8 cellular contexts compared by ENCODE assay signal in the genomic region with DNA sequence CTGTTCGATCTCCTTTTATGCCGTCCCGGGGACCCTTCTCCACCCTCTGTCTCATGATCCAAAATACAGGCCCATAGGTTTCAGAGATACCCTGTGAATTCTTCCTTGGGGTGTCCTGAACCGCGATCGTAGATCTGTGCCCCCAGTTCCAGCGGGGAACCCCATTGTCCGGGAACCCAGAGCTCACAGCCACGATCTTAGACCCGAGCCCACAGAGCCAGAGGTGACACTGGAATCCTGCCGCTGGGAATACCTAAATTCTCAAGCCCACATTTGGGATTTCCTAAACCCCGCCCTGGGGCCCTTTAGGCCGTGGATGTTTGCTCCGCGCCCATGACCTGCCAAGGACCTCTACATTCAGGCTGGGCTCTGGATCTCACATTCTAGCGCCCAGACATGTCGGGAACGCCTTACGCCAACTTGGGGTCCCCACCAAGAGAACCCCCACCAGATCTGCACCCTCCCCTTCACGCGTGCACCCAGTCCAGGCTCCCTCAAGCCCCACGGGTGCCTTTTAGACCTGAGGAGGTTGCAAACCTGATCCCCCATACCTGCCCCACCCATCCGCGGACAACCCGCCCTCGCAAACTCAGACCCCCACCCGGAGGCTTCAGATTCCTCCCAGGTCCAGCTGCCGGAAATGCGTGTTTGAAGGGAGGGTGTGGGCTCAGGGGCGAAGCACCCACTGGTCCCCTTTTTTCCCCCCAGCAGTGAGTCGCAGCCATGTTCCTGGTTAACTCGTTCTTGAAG. TPM values are rescaled to one million over a fixed set of nuclear protein-coding genes. Genes with fewer than 3 reads are reported as not detected.
DNase-seq lines count a peak whose midpoint lies in the region; ATAC-seq and TF ChIP-seq lines count a peak whose summit lies in the region.

No MANE protein-coding gene starts in this region.

- ATAC-seq in GM21526 (IDR thresholded peaks at IDR 0.05; ENCODE audit: low FRiP score, unreplicated experiment): peak; percentile 11
- ATAC-seq in HG03108 (IDR thresholded peaks at IDR 0.05; ENCODE audit: unreplicated experiment): no peak

- intact Hi-C loops in dorsolateral prefrontal cortex (cut with DNase I): loop anchor here in 1 of 2 donors (10.0 kb wide), 1 partner anchor 206 kb away; a partner anchor contains a TSS

- H3K27me3 ChIP-seq in WERI-Rb-1 (ENCODE audit: insufficient read depth, low read depth, severe bottlenecking) (no peaks in the 10 kb centered on the region), dorsolateral prefrontal cortex (no peaks in the 10 kb centered on the region), liver (ENCODE audit: control insufficient read depth in 4 of 4, insufficient read depth in 4 of 4, low read length in 3 of 4) (no peaks in the 10 kb centered on the region)

- H3K9me3 ChIP-seq in WERI-Rb-1 (ENCODE audit: severe bottlenecking) (no peaks in the 10 kb centered on the region), liver (ENCODE audit: control insufficient read depth in 4 of 4, low read length in 3 of 4) (no peaks in the 10 kb centered on the region)

- H3K36me3 ChIP-seq in WERI-Rb-1 (peaks cover 23% of the 10 kb centered on the region), liver (ENCODE audit: control insufficient read depth in 4 of 4, insufficient read depth in 3 of 4, low read depth in 1 of 4, low read length in 3 of 4) (peaks cover 6 to 21% (median 14%) of the 10 kb centered on the region in 4 donors)

- WGBS in liver: under 1% methylated on average over 32 of the region's 32 CpGs

- peak; percentile 75 for DNase-seq in D341Med (ENCODE audit: low spot score)
- DNase-seq in NCI-H2081 treated with DMSO at 0.1 percent for 48 hours (lab: John Stamatoyannopoulos, UW): peak; percentile 21
- peak; percentile 71 for DNase-seq in WERI-Rb-1
- DNase-seq in dorsolateral prefrontal cortex: peak in 3 of 10 donors; percentile 19 to 48 (median 46)
- peak; percentile 14 to 41 for DNase-seq in stimulated activated CD8-positive, alpha-beta memory T cell treated with anti-CD3 and anti-CD28 coated beads, Interleukin-2, amount 100 ng/mL, for 48 hours (ENCODE audit: low read depth in 2 of 2)

- peaks cover 4 to 14% (median 8%) of the 10 kb centered on the region in 4 donors for H3K4me1 ChIP-seq in liver (ENCODE audit: control insufficient read depth in 4 of 4, insufficient read depth in 4 of 4, low read length in 3 of 4)

- peak overlapping the region; percentile 98 to 100 for H3K9ac ChIP-seq in liver (ENCODE audit: low read depth in 1 of 2, low read length in 2 of 2)

- TF ChIP-seq RAD21 in liver (IDR thresholded peaks at IDR 0.05): no peak

- peak overlapping the region; percentile 90 for H3K27ac ChIP-seq in WERI-Rb-1
- peak overlapping the region; percentile 84 to 99 (median 95) for H3K27ac ChIP-seq in dorsolateral prefrontal cortex
- H3K27ac ChIP-seq in liver (ENCODE audit: low read depth in 1 of 2, low read length in 2 of 2): peak overlapping the region; percentile 98 to 99

- TF ChIP-seq CTCF in WERI-Rb-1 (IDR thresholded peaks at IDR 0.05; ENCODE audit: low read depth, low read length) (no peak), dorsolateral prefrontal cortex (IDR thresholded peaks at IDR 0.05 in 54 of 56, conservative IDR thresholded peaks at IDR 0.05 in 2 of 56; ENCODE audit: low read depth in 1 of 56, partially characterized antibody in 56 of 56) (no peak), liver (IDR thresholded peaks at IDR 0.05; ENCODE audit: low read depth, low read length, missing input control) (peak; percentile 2)

- H3K4me3 ChIP-seq in WERI-Rb-1 (ENCODE audit: low read depth, low read length) (peak overlapping the region; percentile 74), dorsolateral prefrontal cortex (peak overlapping the region; percentile 69 to 98 (median 92)), liver (ENCODE audit: low read depth in 1 of 3, low read length in 3 of 3) (peak overlapping the region; percentile 92 to 98 (median 93))

TF ChIP-seq in liver, 16 proteins besides CTCF, POLR2A, EP300 and RAD21:
- TF ChIP-seq JUND (IDR thresholded peaks at IDR 0.05): no peak
- TF ChIP-seq RXRA (IDR thresholded peaks at IDR 0.05): peak in 1 of 2 donors; percentile 10
- TF ChIP-seq YY1 (IDR thresholded peaks at IDR 0.05): no peak
TF ChIP-seq in liver: peak in this region for 1.

RNA-seq across cellular contexts. Expression of a gene that starts 0.6 kb away (rescaled TPM):
- total RNA-seq in dorsolateral prefrontal cortex (100 to 1,000 TPM; 254 to 668 (median 504) TPM), liver (100 to 1,000 TPM in 1 of 2 donors, 10 to 100 TPM in 1; 79.5 to 119 TPM)
- polyA plus RNA-seq in liver: 100 to 1,000 TPM in 1 of 2 donors, 10 to 100 TPM in 1; 87.2 to 280 TPM

RNA-seq across cellular contexts. Expression of a gene that starts 11.8 kb away (rescaled TPM):
- total RNA-seq in dorsolateral prefrontal cortex (100 to 1,000 TPM in 85 of 120 experiments, 10 to 100 TPM in 35; 37.0 to 216 (median 117) TPM), liver (under 1 TPM; 0.17 to 0.33 TPM)
- polyA plus RNA-seq in liver: 10 to 100 TPM in 1 of 2 donors, 1 to 10 TPM in 1; 2.3 to 11.4 TPM

RNA-seq across cellular contexts. Expression of a gene that starts 25.2 kb away (rescaled TPM):
- total RNA-seq in dorsolateral prefrontal cortex (100 to 1,000 TPM; 145 to 409 (median 268) TPM), liver (10 to 100 TPM; 29.8 to 43.2 TPM)
- polyA plus RNA-seq in liver: 10 to 100 TPM; 36.4 to 61.3 TPM

RNA-seq across cellular contexts. Expression of a gene that starts 25.8 kb away (rescaled TPM):
- total RNA-seq in dorsolateral prefrontal cortex (100 to 1,000 TPM in 77 of 120 experiments, 10 to 100 TPM in 43; 61.9 to 165 (median 106) TPM), liver (10 to 100 TPM; 11.4 to 82.1 TPM)
- polyA plus RNA-seq in liver: 100 to 1,000 TPM in 1 of 2 donors, 10 to 100 TPM in 1; 40.2 to 110 TPM

RNA-seq across cellular contexts. Expression of a gene that starts 29.5 kb away (rescaled TPM):
- total RNA-seq in dorsolateral prefrontal cortex: not detected
- not detected for total RNA-seq in liver
- polyA plus RNA-seq in liver: not detected

Comparison
In these comparisons a context has a peak if more than half of its experiments do, and no peak if none do; other contexts are left out.
1. RNA of a gene that starts 11.8 kb away (total RNA-seq): 37.0 to 216 TPM in dorsolateral prefrontal cortex; 0.17 to 0.33 TPM in liver; every median in the first group is over 10 times any median in the second.
2. Peak in every context shown above with its lines, with median percentiles within 50 percentile points of each other: H3K27ac ChIP-seq and H3K4me3 ChIP-seq.